Comparison of ENCODE assay signal across 1 cellular context in the genomic region with DNA sequence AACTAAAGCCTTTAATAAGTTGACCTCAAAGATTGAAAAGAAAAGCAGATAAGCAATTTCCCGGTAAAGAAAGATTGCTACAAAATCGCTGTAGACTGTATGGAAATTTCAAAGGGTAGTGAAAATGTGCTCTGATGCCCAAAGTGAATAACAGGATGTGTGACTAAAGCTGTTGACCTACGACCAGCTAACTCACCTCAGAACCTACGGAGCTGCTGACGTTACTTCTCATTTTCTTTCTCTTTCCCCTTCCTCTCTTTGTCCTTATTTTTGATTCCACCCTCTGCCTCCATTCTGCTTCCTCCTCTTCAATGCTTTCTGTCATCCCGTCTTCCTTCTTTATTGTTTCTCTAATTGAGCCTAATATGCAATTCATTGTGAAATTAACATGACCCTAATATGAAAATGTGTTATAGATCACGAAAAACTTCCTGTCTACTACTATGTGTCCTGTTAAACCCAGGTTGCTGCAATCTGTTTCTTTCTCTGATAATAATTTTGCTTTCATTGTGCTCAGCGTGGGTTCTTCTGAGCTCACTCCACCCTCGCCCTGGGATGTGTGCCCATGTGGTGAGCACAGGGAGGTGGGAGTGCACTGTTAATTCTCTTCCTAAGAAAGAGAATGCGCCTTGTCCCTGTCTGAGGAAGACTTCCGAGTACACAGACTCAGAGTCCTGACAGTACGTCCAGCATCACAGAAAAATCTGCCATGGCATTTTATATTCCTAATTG.
TF ChIP-seq lines count a peak whose summit lies in the region.

No MANE protein-coding gene starts in this region.

TF ChIP-seq in H1, 55 proteins besides CTCF, POLR2A, EP300 and RAD21:
- TF ChIP-seq FOSL1 (IDR thresholded peaks at IDR 0.05; ENCODE audit: insufficient read depth, low read depth, low read length) (no peak), EZH2 (IDR thresholded peaks at IDR 0.05; ENCODE audit: low read depth, low read length, severe bottlenecking) (no peak), SIX5 (IDR thresholded peaks at IDR 0.05; ENCODE audit: low read depth, low read length) (no peak), SAP30 (IDR thresholded peaks at IDR 0.05; ENCODE audit: insufficient read depth, insufficient replicate concordance, low read length) (no peak), SP1 (IDR thresholded peaks at IDR 0.05; ENCODE audit: low read depth, low read length) (no peak), SP2 (IDR thresholded peaks at IDR 0.05; ENCODE audit: low read length) (no peak), TAF7 (optimal IDR thresholded peaks at IDR 0.05; ENCODE audit: borderline replicate concordance, low read depth, low read length) (no peak), ATF3 (IDR thresholded peaks at IDR 0.05; ENCODE audit: insufficient read depth, low read depth, low read length) (no peak), ZNF274 (IDR thresholded peaks at IDR 0.05; ENCODE audit: borderline replicate concordance, extremely low read depth, low read length) (no peak)
TF ChIP-seq in H1: peak in this region for 0.
